1 cellular context compared by ENCODE assay signal in the genomic region with DNA sequence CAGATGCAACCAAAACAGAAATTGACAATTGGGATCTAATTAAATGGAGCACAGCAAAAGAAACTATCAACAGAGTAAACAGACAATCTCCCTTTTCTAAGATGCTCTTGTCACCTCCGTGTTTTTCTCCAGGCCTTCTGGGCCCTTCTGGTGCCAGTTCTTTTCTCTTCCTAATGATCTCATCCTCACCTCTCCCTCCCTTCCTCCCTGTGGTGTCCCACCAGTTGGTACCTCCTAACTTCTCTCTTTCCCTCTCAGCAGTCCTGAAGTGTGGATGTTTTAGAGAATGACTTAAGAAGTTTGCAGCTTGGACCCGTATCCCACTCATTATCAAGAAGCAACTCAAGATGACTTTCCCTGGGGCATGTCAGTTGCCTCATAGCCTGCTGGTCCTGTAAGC.
TF ChIP-seq lines count a peak whose summit lies in the region.

No MANE protein-coding gene starts in this region.

TF ChIP-seq in HEK293, 187 proteins besides CTCF, POLR2A, EP300 and RAD21:
- TF ChIP-seq ZNF24 (tag by site-specific recombination; IDR thresholded peaks at IDR 0.05) (no peak), ZNF280C (tag by site-specific recombination; IDR thresholded peaks at IDR 0.05) (no peak), ZIC2 (tag by site-specific recombination; IDR thresholded peaks at IDR 0.05) (peak; percentile 76), OSR2 (tag by site-specific recombination; IDR thresholded peaks at IDR 0.05) (no peak)
- TF ChIP-seq, protein P1, sequence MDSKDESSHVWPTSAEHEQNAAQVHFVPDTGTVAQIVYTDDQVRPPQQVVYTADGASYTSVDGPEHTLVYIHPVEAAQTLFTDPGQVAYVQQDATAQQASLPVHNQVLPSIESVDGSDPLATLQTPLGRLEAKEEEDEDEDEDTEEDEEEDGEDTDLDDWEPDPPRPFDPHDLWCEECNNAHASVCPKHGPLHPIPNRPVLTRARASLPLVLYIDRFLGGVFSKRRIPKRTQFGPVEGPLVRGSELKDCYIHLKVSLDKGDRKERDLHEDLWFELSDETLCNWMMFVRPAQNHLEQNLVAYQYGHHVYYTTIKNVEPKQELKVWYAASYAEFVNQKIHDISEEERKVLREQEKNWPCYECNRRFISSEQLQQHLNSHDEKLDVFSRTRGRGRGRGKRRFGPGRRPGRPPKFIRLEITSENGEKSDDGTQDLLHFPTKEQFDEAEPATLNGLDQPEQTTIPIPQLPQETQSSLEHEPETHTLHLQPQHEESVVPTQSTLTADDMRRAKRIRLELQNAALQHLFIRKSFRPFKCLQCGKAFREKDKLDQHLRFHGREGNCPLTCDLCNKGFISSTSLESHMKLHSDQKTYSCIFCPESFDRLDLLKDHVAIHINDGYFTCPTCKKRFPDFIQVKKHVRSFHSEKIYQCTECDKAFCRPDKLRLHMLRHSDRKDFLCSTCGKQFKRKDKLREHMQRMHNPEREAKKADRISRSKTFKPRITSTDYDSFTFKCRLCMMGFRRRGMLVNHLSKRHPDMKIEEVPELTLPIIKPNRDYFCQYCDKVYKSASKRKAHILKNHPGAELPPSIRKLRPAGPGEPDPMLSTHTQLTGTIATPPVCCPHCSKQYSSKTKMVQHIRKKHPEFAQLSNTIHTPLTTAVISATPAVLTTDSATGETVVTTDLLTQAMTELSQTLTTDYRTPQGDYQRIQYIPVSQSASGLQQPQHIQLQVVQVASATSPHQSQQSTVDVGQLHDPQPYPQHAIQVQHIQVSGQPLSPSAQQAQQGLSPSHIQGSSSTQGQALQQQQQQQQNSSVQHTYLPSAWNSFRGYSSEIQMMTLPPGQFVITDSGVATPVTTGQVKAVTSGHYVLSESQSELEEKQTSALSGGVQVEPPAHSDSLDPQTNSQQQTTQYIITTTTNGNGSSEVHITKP (tag by site-specific recombination; IDR thresholded peaks at IDR 0.05) = peak; percentile 97
